In the genomic region with DNA sequence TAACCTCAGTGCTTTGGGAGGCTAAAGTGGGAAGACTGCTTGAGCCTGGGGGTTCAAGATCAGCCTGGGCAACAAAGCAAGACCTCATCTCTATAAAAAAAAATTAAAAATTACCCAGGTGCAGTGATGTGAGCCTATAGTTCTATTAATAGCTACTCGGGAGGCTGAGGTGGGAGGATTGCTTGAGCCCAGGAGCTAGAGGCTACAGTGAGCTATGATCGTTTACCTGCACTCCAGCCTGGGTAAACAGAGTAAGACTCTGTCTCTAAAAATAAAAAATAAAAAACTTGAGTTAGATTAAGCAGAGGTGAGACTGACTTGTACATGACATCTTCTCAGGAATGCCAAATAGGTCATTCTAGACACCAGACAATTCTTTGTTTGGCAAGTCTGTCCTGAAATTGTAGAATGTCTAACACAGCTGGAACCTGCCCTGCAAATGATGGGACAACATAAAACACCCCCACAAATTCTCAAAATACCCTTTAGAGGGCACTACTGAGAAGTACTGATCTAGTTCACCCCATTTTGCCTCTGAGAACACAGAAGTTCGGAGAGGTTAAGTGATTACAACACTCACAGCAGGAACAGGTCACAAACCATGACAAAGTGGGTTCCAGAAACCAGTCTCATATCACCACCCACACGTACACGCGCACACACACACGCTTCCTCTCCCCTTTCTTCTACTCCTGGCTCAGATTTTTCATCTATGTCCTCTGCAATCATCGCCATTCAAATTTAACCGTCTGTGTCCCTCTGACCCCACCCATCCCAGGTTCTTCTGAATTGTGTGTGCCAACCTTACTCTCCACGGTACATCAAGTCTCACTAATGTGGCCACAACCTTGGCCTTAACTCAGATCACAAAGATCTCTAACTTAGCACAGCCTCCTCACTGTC, we compare ENCODE assay signal across 8 cellular contexts. TPM values are rescaled to one million over a fixed set of nuclear protein-coding genes. Genes with fewer than 3 reads are reported as not detected.
A peak's percentile ranks its signal among the peaks of the same experiment; 100 is the strongest.
DNase-seq lines count a peak whose midpoint lies in the region; ATAC-seq and TF ChIP-seq lines count a peak whose summit lies in the region.

No MANE protein-coding gene starts in this region.

- no peak overlapping the region for H3K4me3 ChIP-seq in HL-60 (replicated peaks; ENCODE audit: insufficient read depth, low read length)
- no peak overlapping the region for H3K4me3 ChIP-seq in gastrocnemius medialis
- H3K4me3 ChIP-seq in HAP-1, result no peak overlapping the region

- DNase-seq in CD1c-positive myeloid dendritic cell (ENCODE audit: extremely low spot score) (peak; percentile 95), HL-60 (ENCODE audit: low read depth in 1 of 2, low spot score in 1 of 2) (peak; percentile 82 to 85), erythroblast (lab: John Stamatoyannopoulos, UW) (peak; percentile 73 to 76), gastrocnemius medialis (no peak), HAP-1 (ENCODE audit: low spot score in 2 of 2) (no peak), HEK293T (ENCODE audit: extremely low spot score) (no peak)
- peak; percentile 57 for DNase-seq in activated CD4-positive, alpha-beta T cell treated with anti-CD3 and anti-CD28 coated beads, Interleukin-2, amount 10 ng/mL, durations not matched to agents 7 days and 5 days

- H3K36me3 Mint-ChIP-seq in activated CD4-positive, alpha-beta T cell treated with anti-CD3 and anti-CD28 coated beads, Interleukin-2, amount 10 ng/mL, durations not matched to agents 7 days and 5 days (ENCODE audit: low read depth), result no peaks in the 10 kb centered on the region

- no peaks in the 10 kb centered on the region for H3K9me3 ChIP-seq in gastrocnemius medialis
- H3K9me3 ChIP-seq in HAP-1, result no peaks in the 10 kb centered on the region

- H3K27me3 ChIP-seq in HL-60 (ENCODE audit: insufficient read depth, poor library complexity, severe bottlenecking) (no peaks in the 10 kb centered on the region), gastrocnemius medialis (no peaks in the 10 kb centered on the region), HAP-1 (ENCODE audit: low read depth) (no peaks in the 10 kb centered on the region)

- in situ Hi-C loops in gastrocnemius medialis (cut with MboI; ENCODE audit: low sequenced_read_pairs in 4 of 4), result no loop called here
- in situ Hi-C loops in HAP-1 (cut with MboI; ENCODE audit: low sequenced_read_pairs), result no loop called here

- CTCF ChIA-PET in activated CD4-positive, alpha-beta T cell treated with anti-CD3 and anti-CD28 coated beads, Interleukin-2, amount 10 ng/mL, durations not matched to agents 7 days and 5 days (lab: Charles Lee), result interaction anchor here (0.8 to 1.1 kb wide), 5 partner anchors 9 to 77 kb away, joined by 3 to 6 read pairs (median 4); no protein-coding TSS in a partner anchor
- CTCF ChIA-PET in HEK293T (lab: Yijun Ruan, JAX), result no interaction called here

- H3K27ac Mint-ChIP-seq in activated CD4-positive, alpha-beta T cell treated with anti-CD3 and anti-CD28 coated beads, Interleukin-2, amount 10 ng/mL, durations not matched to agents 7 days and 5 days, result peak overlapping the region; percentile 94

- H3K27ac ChIP-seq in HL-60 (replicated peaks) (peak overlapping the region; percentile 4; the same call in 1 of the 2 replicates), gastrocnemius medialis (peak overlapping the region; percentile 6 to 61 (median 44))

- H3K4me3 Mint-ChIP-seq in activated CD4-positive, alpha-beta T cell treated with anti-CD3 and anti-CD28 coated beads, Interleukin-2, amount 10 ng/mL, durations not matched to agents 7 days and 5 days, result peak overlapping the region; percentile 48

- H3K4me1 ChIP-seq in gastrocnemius medialis, result peaks cover 51 to 55% of the 10 kb centered on the region in 2 donors
- H3K4me1 ChIP-seq in HAP-1, result peaks cover 31% of the 10 kb centered on the region

- ATAC-seq in GM21381 (IDR thresholded peaks at IDR 0.05; ENCODE audit: unreplicated experiment), result peak; percentile 88
- peak; percentile 57 to 58 for ATAC-seq in gastrocnemius medialis

- H3K36me3 ChIP-seq in gastrocnemius medialis (no peaks in the 10 kb centered on the region), HAP-1 (replicated peaks) (no peaks in the 10 kb centered on the region)

- H3K27me3 Mint-ChIP-seq in activated CD4-positive, alpha-beta T cell treated with anti-CD3 and anti-CD28 coated beads, Interleukin-2, amount 10 ng/mL, durations not matched to agents 7 days and 5 days, result no peaks in the 10 kb centered on the region

- H3K9me3 Mint-ChIP-seq in activated CD4-positive, alpha-beta T cell treated with anti-CD3 and anti-CD28 coated beads, Interleukin-2, amount 10 ng/mL, durations not matched to agents 7 days and 5 days, result no peaks in the 10 kb centered on the region

- peak; percentile 64 for TF ChIP-seq CTCF in HL-60 (IDR thresholded peaks at IDR 0.05; ENCODE audit: insufficient read depth, low read length)
- TF ChIP-seq CTCF in gastrocnemius medialis (IDR thresholded peaks at IDR 0.05 in 4 of 5, conservative IDR thresholded peaks at IDR 0.05 in 1 of 5), result no peak

- peaks cover 52% of the 10 kb centered on the region for H3K4me1 Mint-ChIP-seq in activated CD4-positive, alpha-beta T cell treated with anti-CD3 and anti-CD28 coated beads, Interleukin-2, amount 10 ng/mL, durations not matched to agents 7 days and 5 days

- POLR2A ChIA-PET in activated CD4-positive, alpha-beta T cell treated with anti-CD3 and anti-CD28 coated beads, Interleukin-2, amount 10 ng/mL, durations not matched to agents 7 days and 5 days (lab: Charles Lee), result no interaction called here
- POLR2A ChIA-PET in HEK293T (lab: Yijun Ruan, JAX), result no interaction called here

- TF ChIP-seq POLR2A in erythroblast (IDR thresholded peaks at IDR 0.05; ENCODE audit: low read length) (no peak), gastrocnemius medialis (IDR thresholded peaks at IDR 0.05) (no peak)

- intact Hi-C loops in gastrocnemius medialis (cut with DNase I; ENCODE audit: low total_unique reads), result no loop called here

TF ChIP-seq in HEK293T, 16 proteins besides CTCF, POLR2A, EP300 and RAD21:
- TF ChIP-seq CTBP1 (IDR thresholded peaks at IDR 0.05; ENCODE audit: borderline replicate concordance), result no peak
- TF ChIP-seq NFRKB (IDR thresholded peaks at IDR 0.05), result no peak
- no peak for TF ChIP-seq SP1 (IDR thresholded peaks at IDR 0.05)
- no peak for TF ChIP-seq FOXM1 (IDR thresholded peaks at IDR 0.05; ENCODE audit: borderline replicate concordance)
- TF ChIP-seq ELF4 (IDR thresholded peaks at IDR 0.05), result no peak
- TF ChIP-seq ZNF384 (IDR thresholded peaks at IDR 0.05), result no peak
- no peak for TF ChIP-seq FOXK2 (IDR thresholded peaks at IDR 0.05)
- TF ChIP-seq, protein P1, sequence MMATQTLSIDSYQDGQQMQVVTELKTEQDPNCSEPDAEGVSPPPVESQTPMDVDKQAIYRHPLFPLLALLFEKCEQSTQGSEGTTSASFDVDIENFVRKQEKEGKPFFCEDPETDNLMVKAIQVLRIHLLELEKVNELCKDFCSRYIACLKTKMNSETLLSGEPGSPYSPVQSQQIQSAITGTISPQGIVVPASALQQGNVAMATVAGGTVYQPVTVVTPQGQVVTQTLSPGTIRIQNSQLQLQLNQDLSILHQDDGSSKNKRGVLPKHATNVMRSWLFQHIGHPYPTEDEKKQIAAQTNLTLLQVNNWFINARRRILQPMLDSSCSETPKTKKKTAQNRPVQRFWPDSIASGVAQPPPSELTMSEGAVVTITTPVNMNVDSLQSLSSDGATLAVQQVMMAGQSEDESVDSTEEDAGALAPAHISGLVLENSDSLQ (IDR thresholded peaks at IDR 0.05), result no peak
- TF ChIP-seq BHLHE40 (IDR thresholded peaks at IDR 0.05; ENCODE audit: borderline replicate concordance), result no peak
- no peak for TF ChIP-seq TARDBP (IDR thresholded peaks at IDR 0.05)
- no peak for TF ChIP-seq ARNT (IDR thresholded peaks at IDR 0.05)
- TF ChIP-seq HDGF (IDR thresholded peaks at IDR 0.05; ENCODE audit: borderline replicate concordance), result no peak
- TF ChIP-seq LEF1 (IDR thresholded peaks at IDR 0.05; ENCODE audit: borderline replicate concordance), result no peak
- no peak for TF ChIP-seq SUZ12 (IDR thresholded peaks at IDR 0.05)
- no peak for TF ChIP-seq L3MBTL2 (conservative IDR thresholded peaks at IDR 0.05)
- TF ChIP-seq FOXA1 (IDR thresholded peaks at IDR 0.05), result no peak

RNA-seq across cellular contexts. Expression of a gene that starts 38.3 kb away (rescaled TPM):
- total RNA-seq in activated CD4-positive, alpha-beta T cell treated with anti-CD3 and anti-CD28 coated beads, Interleukin-2, amount 10 ng/mL, durations not matched to agents 7 days and 5 days, result 1 to 10 TPM; 7.5 to 8.1 TPM
- 1 to 10 TPM; 5.2 to 9.2 (median 6.5) TPM for total RNA-seq in gastrocnemius medialis

Comparison
In these comparisons a context has a peak if more than half of its experiments do, and no peak if none do; other contexts are left out.
1. DNase-seq: peak in CD1c-positive myeloid dendritic cell (single experiment), HL-60 (2 of 2), activated CD4-positive, alpha-beta T cell treated with anti-CD3 and anti-CD28 coated beads, Interleukin-2, amount 10 ng/mL, durations not matched to agents 7 days and 5 days (single experiment) and erythroblast (2 of 2); none in gastrocnemius medialis (0 of 2), HAP-1 (0 of 2) and HEK293T (single experiment).